In the genomic region with DNA sequence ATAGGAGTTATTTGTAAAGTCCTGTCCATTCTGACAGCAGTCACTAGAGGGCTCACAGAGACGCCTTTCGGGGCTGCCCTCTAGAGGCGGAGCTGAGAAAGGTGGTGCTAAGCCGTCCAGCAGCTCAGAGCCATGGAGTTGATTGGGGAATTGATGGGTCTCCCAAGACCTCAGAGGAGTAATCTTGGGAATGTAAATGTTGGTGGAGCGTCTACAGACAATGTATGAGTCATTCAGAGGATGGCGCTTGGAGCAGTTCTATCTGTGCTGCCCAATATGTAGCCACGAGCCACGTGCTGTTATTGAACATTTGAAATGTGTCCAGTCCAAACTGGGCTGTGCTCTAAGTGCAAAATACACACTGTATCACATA, we compare ENCODE assay signal across 8 cellular contexts.
DNase-seq lines count a peak whose midpoint lies in the region; ATAC-seq, FAIRE-seq and TF ChIP-seq lines count a peak whose summit lies in the region.

No MANE protein-coding gene starts in this region.

- 35% methylated on average over 8 of the region's 8 CpGs for WGBS in mammary epithelial cell (ENCODE audit: low coverage, missing lambda C conversion rate)

- in situ Hi-C loops in mammary epithelial cell (cut with MboI; ENCODE audit: low sequenced_read_pairs in 2 of 2): loop anchor here (25.0 kb wide), 1 partner anchor 744 kb away; no protein-coding TSS in a partner anchor

- dilution Hi-C loops in mammary epithelial cell (cut with HindIII; ENCODE audit: low sequenced_read_pairs): no loop called here

- no peak overlapping the region for H3K4me3 Mint-ChIP-seq in WTC11

- no peaks in the 10 kb centered on the region for H3K9me3 Mint-ChIP-seq in WTC11

- peak; percentile 71 for FAIRE-seq in A204.1 (lab: Jason Lieb, UNC)

- H3K27me3 Mint-ChIP-seq in WTC11 (ENCODE audit: low read depth): peaks cover 22% of the 10 kb centered on the region

- H3K79me2 ChIP-seq in mammary epithelial cell (ENCODE audit: insufficient read depth, low read length): no peaks in the 10 kb centered on the region

- no peak overlapping the region for H3K9ac ChIP-seq in mammary epithelial cell (ENCODE audit: insufficient read depth, low read length)

- no peaks in the 10 kb centered on the region for H3K36me3 Mint-ChIP-seq in WTC11

- POLR2A ChIA-PET in WTC11 (lab: Charles Lee): no interaction called here

- no peaks in the 10 kb centered on the region for H4K20me1 ChIP-seq in mammary epithelial cell (ENCODE audit: insufficient read depth, low read length)

- H2AFZ ChIP-seq in mammary epithelial cell (ENCODE audit: low read depth, low read length): no peak overlapping the region

- peak; percentile 92 for ATAC-seq in GM18505 (IDR thresholded peaks at IDR 0.05; ENCODE audit: unreplicated experiment)
- ATAC-seq in HG02938 (IDR thresholded peaks at IDR 0.05; ENCODE audit: unreplicated experiment): peak; percentile 89
- ATAC-seq in WTC11: peak; percentile 96

- no peak for TF ChIP-seq POLR2A in GM18505 (IDR thresholded peaks at IDR 0.05; ENCODE audit: borderline replicate concordance, extremely low read depth, insufficient read depth, insufficient read length)

- no peak overlapping the region for H3K27ac ChIP-seq in mammary epithelial cell (ENCODE audit: insufficient read depth, low read depth, low read length)

- H3K4me1 Mint-ChIP-seq in WTC11: peaks cover 24% of the 10 kb centered on the region

- no TSS peak for BruUV-seq in mammary epithelial cell (replicated peaks; lab: Mats Ljungman, UMichigan)

- H3K27ac Mint-ChIP-seq in WTC11: no peak overlapping the region

- no peak overlapping the region for H3K4me3 ChIP-seq in mammary epithelial cell (replicated peaks in 1 of 3; ENCODE audit: insufficient read depth in 1 of 3, low read depth in 2 of 3, low read length in 3 of 3)

- TF ChIP-seq CTCF in WTC11 (IDR thresholded peaks at IDR 0.05): peak; percentile 73
- TF ChIP-seq CTCF in mammary epithelial cell (conservative IDR thresholded peaks at IDR 0.05 in 1 of 2, IDR thresholded peaks at IDR 0.05 in 1 of 2; ENCODE audit: extremely low read depth in 1 of 2, insufficient read depth in 1 of 2, low read depth in 1 of 2, low read length in 2 of 2): peak; percentile 100

- H3K4me2 ChIP-seq in mammary epithelial cell (ENCODE audit: insufficient read depth, low read depth, low read length): no peak overlapping the region

- DNase-seq in NCI-H2107 treated with DMSO at 0.1 percent for 48 hours (lab: John Stamatoyannopoulos, UW; ENCODE audit: unreplicated experiment): peak; percentile 54
- DNase-seq in WTC11 (ENCODE audit: low spot score): peak; percentile 84
- DNase-seq in mammary epithelial cell: peak; percentile 68
- peak; percentile 77 for DNase-seq in kidney tubule cell (ENCODE audit: low spot score)
- DNase-seq in stimulated activated CD4-positive, alpha-beta T cell treated with anti-CD3 and anti-CD28 coated beads, Interleukin-4, amount 100 ng/mL, for 24 hours: peak; percentile 79

- peaks cover 8% of the 10 kb centered on the region for H3K4me1 ChIP-seq in mammary epithelial cell (ENCODE audit: insufficient read depth, low read length)

- CTCF ChIA-PET in WTC11 (lab: Charles Lee) (interaction anchor here (0.5 to 4.4 kb wide), 48 partner anchors 10 to 834 kb away, joined by 3 to 55 read pairs (median 4); no protein-coding TSS in a partner anchor), mammary epithelial cell (lab: Charles Lee; ENCODE audit: low non-redundant PET) (interaction anchor here (0.6 to 1.3 kb wide), 4 partner anchors 9 to 740 kb away, joined by 3 to 5 read pairs (median 4); no protein-coding TSS in a partner anchor)

- no peaks in the 10 kb centered on the region for H3K9me3 ChIP-seq in mammary epithelial cell (replicated peaks; ENCODE audit: insufficient read depth, low read length)

- H3K36me3 ChIP-seq in mammary epithelial cell (ENCODE audit: insufficient read depth, low read length): no peaks in the 10 kb centered on the region

- no peaks in the 10 kb centered on the region for H3K27me3 ChIP-seq in mammary epithelial cell (ENCODE audit: insufficient read depth, low read length)

- intact Hi-C loops in mammary epithelial cell (cut with micrococcal nuclease): loop anchor here (1.0 to 10.0 kb wide), 6 partner anchors 118 to 740 kb away; no protein-coding TSS in a partner anchor

TF ChIP-seq in WTC11, 78 proteins besides CTCF, POLR2A, EP300 and RAD21:
- TF ChIP-seq TEAD1 (CRISPR knock-in tag; IDR thresholded peaks at IDR 0.05) (peak; percentile 20; the same call in 1 of the 2 replicates), AR (CRISPR knock-in tag; IDR thresholded peaks at IDR 0.05) (no peak)
